ENCODE assay signal across 1 cellular context in the genomic region with DNA sequence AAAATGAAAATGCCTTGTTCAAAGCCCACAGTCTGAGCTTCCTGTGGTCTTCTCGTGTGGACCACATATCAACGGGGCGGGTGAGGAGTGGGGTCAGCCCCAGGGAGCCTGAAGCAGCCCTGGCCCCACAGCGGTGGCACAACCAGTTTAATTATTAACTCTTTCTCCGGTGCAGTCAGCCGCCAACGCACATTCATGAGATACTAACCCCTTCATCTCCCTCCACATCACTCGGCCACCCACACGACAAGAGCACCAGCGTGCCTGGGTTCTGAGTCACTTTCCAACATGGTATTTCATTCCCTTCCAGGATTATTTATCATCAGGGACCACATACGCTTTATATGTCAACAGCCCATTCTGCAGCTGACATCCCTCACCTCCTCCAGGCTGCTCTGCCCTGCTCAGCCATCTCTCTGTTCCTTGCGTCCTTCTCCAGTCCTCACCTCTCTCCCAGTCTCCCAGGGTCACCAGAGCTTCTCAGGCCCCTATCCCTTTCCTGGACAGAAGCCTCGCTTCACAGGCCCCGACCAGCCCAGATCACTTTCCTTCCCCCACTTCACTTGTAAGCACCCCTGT.
A peak's percentile ranks its signal among the peaks of the same experiment; 100 is the strongest.
TF ChIP-seq lines count a peak whose summit lies in the region.

No MANE protein-coding gene starts in this region.

TF ChIP-seq in HepG2, 621 proteins besides CTCF, POLR2A, EP300 and RAD21 (continued from another document and continues in another):
- TF ChIP-seq, protein P1, sequence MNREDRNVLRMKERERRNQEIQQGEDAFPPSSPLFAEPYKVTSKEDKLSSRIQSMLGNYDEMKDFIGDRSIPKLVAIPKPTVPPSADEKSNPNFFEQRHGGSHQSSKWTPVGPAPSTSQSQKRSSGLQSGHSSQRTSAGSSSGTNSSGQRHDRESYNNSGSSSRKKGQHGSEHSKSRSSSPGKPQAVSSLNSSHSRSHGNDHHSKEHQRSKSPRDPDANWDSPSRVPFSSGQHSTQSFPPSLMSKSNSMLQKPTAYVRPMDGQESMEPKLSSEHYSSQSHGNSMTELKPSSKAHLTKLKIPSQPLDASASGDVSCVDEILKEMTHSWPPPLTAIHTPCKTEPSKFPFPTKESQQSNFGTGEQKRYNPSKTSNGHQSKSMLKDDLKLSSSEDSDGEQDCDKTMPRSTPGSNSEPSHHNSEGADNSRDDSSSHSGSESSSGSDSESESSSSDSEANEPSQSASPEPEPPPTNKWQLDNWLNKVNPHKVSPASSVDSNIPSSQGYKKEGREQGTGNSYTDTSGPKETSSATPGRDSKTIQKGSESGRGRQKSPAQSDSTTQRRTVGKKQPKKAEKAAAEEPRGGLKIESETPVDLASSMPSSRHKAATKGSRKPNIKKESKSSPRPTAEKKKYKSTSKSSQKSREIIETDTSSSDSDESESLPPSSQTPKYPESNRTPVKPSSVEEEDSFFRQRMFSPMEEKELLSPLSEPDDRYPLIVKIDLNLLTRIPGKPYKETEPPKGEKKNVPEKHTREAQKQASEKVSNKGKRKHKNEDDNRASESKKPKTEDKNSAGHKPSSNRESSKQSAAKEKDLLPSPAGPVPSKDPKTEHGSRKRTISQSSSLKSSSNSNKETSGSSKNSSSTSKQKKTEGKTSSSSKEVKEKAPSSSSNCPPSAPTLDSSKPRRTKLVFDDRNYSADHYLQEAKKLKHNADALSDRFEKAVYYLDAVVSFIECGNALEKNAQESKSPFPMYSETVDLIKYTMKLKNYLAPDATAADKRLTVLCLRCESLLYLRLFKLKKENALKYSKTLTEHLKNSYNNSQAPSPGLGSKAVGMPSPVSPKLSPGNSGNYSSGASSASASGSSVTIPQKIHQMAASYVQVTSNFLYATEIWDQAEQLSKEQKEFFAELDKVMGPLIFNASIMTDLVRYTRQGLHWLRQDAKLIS (CRISPR knock-in tag; IDR thresholded peaks at IDR 0.05), result no peak
- TF ChIP-seq, protein P2, sequence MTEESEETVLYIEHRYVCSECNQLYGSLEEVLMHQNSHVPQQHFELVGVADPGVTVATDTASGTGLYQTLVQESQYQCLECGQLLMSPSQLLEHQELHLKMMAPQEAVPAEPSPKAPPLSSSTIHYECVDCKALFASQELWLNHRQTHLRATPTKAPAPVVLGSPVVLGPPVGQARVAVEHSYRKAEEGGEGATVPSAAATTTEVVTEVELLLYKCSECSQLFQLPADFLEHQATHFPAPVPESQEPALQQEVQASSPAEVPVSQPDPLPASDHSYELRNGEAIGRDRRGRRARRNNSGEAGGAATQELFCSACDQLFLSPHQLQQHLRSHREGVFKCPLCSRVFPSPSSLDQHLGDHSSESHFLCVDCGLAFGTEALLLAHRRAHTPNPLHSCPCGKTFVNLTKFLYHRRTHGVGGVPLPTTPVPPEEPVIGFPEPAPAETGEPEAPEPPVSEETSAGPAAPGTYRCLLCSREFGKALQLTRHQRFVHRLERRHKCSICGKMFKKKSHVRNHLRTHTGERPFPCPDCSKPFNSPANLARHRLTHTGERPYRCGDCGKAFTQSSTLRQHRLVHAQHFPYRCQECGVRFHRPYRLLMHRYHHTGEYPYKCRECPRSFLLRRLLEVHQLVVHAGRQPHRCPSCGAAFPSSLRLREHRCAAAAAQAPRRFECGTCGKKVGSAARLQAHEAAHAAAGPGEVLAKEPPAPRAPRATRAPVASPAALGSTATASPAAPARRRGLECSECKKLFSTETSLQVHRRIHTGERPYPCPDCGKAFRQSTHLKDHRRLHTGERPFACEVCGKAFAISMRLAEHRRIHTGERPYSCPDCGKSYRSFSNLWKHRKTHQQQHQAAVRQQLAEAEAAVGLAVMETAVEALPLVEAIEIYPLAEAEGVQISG (CRISPR knock-in tag; IDR thresholded peaks at IDR 0.05), result peak; percentile 49
- TF ChIP-seq RFX3 (CRISPR knock-in tag; IDR thresholded peaks at IDR 0.05) (no peak), ZNF704 (CRISPR knock-in tag; IDR thresholded peaks at IDR 0.05; ENCODE audit: borderline replicate concordance) (no peak; the same call in 1 of the 2 replicates), KDM2A (CRISPR knock-in tag; IDR thresholded peaks at IDR 0.05; ENCODE audit: borderline replicate concordance, low read depth) (no peak; the same call in 1 of the 2 replicates), PREB (CRISPR knock-in tag; IDR thresholded peaks at IDR 0.05) (no peak), ESRRA (CRISPR knock-in tag; IDR thresholded peaks at IDR 0.05; ENCODE audit: low read depth) (peak; percentile 62; the same call in 1 of the 2 replicates), IRF2 (CRISPR knock-in tag; IDR thresholded peaks at IDR 0.05) (peak; percentile 83), ZFP36L2 (CRISPR knock-in tag; IDR thresholded peaks at IDR 0.05) (no peak), CCDC6 (CRISPR knock-in tag; IDR thresholded peaks at IDR 0.05) (peak; percentile 89; the same call in 1 of the 2 replicates), ZNF557 (CRISPR knock-in tag; IDR thresholded peaks at IDR 0.05) (no peak), ZNF101 (CRISPR knock-in tag; IDR thresholded peaks at IDR 0.05; ENCODE audit: borderline replicate concordance, low read depth) (no peak), ZNF20 (CRISPR knock-in tag; IDR thresholded peaks at IDR 0.05) (no peak), NFATC3 (CRISPR knock-in tag; IDR thresholded peaks at IDR 0.05) (no peak), ZNF335 (CRISPR knock-in tag; IDR thresholded peaks at IDR 0.05) (no peak), DDIT3 (CRISPR knock-in tag; IDR thresholded peaks at IDR 0.05) (no peak), XRCC5 (optimal IDR thresholded peaks at IDR 0.05; ENCODE audit: low read length) (peak; percentile 51), KDM3A (CRISPR knock-in tag; IDR thresholded peaks at IDR 0.05; ENCODE audit: low read depth) (no peak), MNT (IDR thresholded peaks at IDR 0.05) (peak; percentile 40; the same call in 1 of the 2 replicates), JUNB (CRISPR knock-in tag; IDR thresholded peaks at IDR 0.05; ENCODE audit: borderline replicate concordance) (peak; percentile 95), MTF2 (CRISPR knock-in tag; IDR thresholded peaks at IDR 0.05; ENCODE audit: borderline replicate concordance) (no peak), ZNF251 (CRISPR knock-in tag; IDR thresholded peaks at IDR 0.05) (no peak), ZNF543 (CRISPR knock-in tag; IDR thresholded peaks at IDR 0.05) (peak; percentile 82), ZNF275 (CRISPR knock-in tag; IDR thresholded peaks at IDR 0.05; ENCODE audit: borderline replicate concordance) (no peak), ZNF350 (CRISPR knock-in tag; IDR thresholded peaks at IDR 0.05; ENCODE audit: borderline replicate concordance, low read depth) (peak; percentile 74), MIER2 (CRISPR knock-in tag; IDR thresholded peaks at IDR 0.05) (peak; percentile 43; the same call in 1 of the 2 replicates), MAFF (IDR thresholded peaks at IDR 0.05; ENCODE audit: low read depth, low read length) (no peak), ZNF75D (CRISPR knock-in tag; IDR thresholded peaks at IDR 0.05; ENCODE audit: borderline replicate concordance) (no peak), FOXK1 (CRISPR knock-in tag; IDR thresholded peaks at IDR 0.05; ENCODE audit: borderline replicate concordance, low read depth) (0 out of 2 replicates have a peak, but pooled peaks have one; percentile 25)
- TF ChIP-seq, protein P3, sequence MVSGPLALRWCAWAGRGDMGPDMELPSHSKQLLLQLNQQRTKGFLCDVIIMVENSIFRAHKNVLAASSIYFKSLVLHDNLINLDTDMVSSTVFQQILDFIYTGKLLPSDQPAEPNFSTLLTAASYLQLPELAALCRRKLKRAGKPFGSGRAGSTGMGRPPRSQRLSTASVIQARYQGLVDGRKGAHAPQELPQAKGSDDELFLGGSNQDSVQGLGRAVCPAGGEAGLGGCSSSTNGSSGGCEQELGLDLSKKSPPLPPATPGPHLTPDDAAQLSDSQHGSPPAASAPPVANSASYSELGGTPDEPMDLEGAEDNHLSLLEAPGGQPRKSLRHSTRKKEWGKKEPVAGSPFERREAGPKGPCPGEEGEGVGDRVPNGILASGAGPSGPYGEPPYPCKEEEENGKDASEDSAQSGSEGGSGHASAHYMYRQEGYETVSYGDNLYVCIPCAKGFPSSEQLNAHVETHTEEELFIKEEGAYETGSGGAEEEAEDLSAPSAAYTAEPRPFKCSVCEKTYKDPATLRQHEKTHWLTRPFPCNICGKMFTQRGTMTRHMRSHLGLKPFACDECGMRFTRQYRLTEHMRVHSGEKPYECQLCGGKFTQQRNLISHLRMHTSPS (CRISPR knock-in tag; IDR thresholded peaks at IDR 0.05; ENCODE audit: low read depth), result peak; percentile 63; the same call in 1 of the 2 replicates
- TF ChIP-seq, protein P4, sequence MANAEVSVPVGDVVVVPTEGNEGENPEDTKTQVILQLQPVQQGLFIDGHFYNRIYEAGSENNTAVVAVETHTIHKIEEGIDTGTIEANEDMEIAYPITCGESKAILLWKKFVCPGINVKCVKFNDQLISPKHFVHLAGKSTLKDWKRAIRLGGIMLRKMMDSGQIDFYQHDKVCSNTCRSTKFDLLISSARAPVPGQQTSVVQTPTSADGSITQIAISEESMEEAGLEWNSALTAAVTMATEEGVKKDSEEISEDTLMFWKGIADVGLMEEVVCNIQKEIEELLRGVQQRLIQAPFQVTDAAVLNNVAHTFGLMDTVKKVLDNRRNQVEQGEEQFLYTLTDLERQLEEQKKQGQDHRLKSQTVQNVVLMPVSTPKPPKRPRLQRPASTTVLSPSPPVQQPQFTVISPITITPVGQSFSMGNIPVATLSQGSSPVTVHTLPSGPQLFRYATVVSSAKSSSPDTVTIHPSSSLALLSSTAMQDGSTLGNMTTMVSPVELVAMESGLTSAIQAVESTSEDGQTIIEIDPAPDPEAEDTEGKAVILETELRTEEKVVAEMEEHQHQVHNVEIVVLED (CRISPR knock-in tag; IDR thresholded peaks at IDR 0.05; ENCODE audit: borderline replicate concordance), result peak; percentile 53; the same call in 1 of the 2 replicates
- TF ChIP-seq, protein P5, sequence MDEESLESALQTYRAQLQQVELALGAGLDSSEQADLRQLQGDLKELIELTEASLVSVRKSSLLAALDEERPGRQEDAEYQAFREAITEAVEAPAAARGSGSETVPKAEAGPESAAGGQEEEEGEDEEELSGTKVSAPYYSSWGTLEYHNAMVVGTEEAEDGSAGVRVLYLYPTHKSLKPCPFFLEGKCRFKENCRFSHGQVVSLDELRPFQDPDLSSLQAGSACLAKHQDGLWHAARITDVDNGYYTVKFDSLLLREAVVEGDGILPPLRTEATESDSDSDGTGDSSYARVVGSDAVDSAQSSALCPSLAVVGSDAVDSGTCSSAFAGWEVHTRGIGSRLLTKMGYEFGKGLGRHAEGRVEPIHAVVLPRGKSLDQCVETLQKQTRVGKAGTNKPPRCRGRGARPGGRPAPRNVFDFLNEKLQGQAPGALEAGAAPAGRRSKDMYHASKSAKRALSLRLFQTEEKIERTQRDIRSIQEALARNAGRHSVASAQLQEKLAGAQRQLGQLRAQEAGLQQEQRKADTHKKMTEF (CRISPR knock-in tag; IDR thresholded peaks at IDR 0.05), result peak; percentile 83; the same call in 1 of the 2 replicates
- TF ChIP-seq, protein P6, sequence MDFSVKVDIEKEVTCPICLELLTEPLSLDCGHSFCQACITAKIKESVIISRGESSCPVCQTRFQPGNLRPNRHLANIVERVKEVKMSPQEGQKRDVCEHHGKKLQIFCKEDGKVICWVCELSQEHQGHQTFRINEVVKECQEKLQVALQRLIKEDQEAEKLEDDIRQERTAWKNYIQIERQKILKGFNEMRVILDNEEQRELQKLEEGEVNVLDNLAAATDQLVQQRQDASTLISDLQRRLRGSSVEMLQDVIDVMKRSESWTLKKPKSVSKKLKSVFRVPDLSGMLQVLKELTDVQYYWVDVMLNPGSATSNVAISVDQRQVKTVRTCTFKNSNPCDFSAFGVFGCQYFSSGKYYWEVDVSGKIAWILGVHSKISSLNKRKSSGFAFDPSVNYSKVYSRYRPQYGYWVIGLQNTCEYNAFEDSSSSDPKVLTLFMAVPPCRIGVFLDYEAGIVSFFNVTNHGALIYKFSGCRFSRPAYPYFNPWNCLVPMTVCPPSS (IDR thresholded peaks at IDR 0.05), result no peak
- TF ChIP-seq, protein P7, sequence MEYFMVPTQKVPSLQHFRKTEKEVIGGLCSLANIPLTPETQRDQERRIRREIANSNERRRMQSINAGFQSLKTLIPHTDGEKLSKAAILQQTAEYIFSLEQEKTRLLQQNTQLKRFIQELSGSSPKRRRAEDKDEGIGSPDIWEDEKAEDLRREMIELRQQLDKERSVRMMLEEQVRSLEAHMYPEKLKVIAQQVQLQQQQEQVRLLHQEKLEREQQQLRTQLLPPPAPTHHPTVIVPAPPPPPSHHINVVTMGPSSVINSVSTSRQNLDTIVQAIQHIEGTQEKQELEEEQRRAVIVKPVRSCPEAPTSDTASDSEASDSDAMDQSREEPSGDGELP (IDR thresholded peaks at IDR 0.05; ENCODE audit: borderline replicate concordance, low read depth), result peak; percentile 68; the same call in 1 of the 2 replicates
